Comparison of ENCODE assay signal across 8 cellular contexts in the genomic region with DNA sequence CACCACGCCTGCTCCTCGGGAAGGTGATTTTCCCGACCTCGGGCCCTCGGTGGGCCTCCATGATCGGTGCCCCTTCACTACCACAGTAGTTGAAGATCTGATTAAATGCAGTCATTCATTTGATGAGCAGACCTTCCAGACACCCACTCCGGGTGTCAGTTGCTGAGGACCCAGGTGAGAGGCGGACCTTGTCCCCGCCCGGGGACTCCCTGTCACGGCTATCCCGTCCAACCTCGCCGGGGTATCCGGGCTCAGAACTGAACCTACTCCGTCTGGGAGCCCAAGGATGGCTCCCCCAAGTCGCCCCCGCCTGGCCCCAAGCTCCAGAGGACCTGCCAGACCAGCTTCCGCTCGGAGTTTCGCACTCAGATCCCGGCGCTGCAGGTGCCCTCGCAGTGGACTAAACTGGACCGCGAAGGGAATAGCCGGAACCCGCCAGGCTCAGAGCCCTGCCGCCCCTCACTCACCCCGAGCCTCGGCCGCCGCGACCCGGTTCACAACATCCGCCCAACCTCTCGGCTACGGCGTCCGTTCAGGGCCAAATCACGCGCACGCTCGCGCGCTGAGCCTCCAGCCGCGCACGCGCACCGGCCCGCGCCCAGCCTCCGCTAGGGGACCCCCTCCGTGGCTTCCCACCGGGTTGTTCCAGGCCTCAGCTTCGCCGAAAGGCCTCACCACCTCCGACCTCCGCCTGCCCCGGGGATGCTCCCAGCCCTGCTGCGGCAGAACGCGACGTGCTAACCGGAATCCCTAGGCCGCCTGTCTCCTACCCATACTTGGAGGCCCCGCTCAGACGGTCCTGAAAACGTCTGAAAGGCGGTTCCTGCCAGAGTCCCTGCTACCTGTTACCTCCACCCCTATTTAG. TPM values are rescaled to one million over a fixed set of nuclear protein-coding genes. Genes with fewer than 3 reads are reported as not detected.
A peak's percentile ranks its signal among the peaks of the same experiment; 100 is the strongest.
DNase-seq lines count a peak whose midpoint lies in the region; ATAC-seq, FAIRE-seq and TF ChIP-seq lines count a peak whose summit lies in the region.

No MANE protein-coding gene starts in this region.

- peak; percentile 90 for TF ChIP-seq POLR2A in GM12891 (IDR thresholded peaks at IDR 0.05; ENCODE audit: low read depth, low read length)

- peak; percentile 100 for FAIRE-seq in GM12891 (lab: Jason Lieb, UNC)

- peak overlapping the region; percentile 30 to 94 (median 84) for H3K27ac ChIP-seq in heart right ventricle

- H3K4me1 ChIP-seq in adipocyte (ENCODE audit: control insufficient read depth, insufficient read depth, low read length) = peaks cover 22% of the 10 kb centered on the region
- peaks cover 15 to 39% (median 29%) of the 10 kb centered on the region in 9 donors for H3K4me1 ChIP-seq in heart right ventricle

- H3K9me3 ChIP-seq in adipocyte (ENCODE audit: control insufficient read depth, low read length) (no peaks in the 10 kb centered on the region), heart right ventricle (no peaks in the 10 kb centered on the region)

- no peak overlapping the region for H3K27ac Mint-ChIP-seq in type B pancreatic cell

- H3K4me3 Mint-ChIP-seq in type B pancreatic cell = no peak overlapping the region

- DNase-seq in GM12891 (ENCODE audit: insufficient read length, low spot score) = peak; percentile 100
- peak; percentile 100 for DNase-seq in NCI-H128 (lab: John Stamatoyannopoulos, UW; ENCODE audit: unreplicated experiment)
- peak; percentile 89 for DNase-seq in SKM-1 treated with dmso at 0.1 percent for 144 hours (lab: John Stamatoyannopoulos, UW; ENCODE audit: unreplicated experiment)
- peak; percentile 100 for DNase-seq in adipocyte (ENCODE audit: low read depth)
- DNase-seq in heart right ventricle = peak; percentile 98 to 100
- peak; percentile 87 for DNase-seq in pons (ENCODE audit: low spot score)
- peak; percentile 100 for DNase-seq in type B pancreatic cell (ENCODE audit: extremely low spot score, unreplicated experiment)

- peaks cover 6% of the 10 kb centered on the region for H3K27me3 Mint-ChIP-seq in type B pancreatic cell

- peak; percentile 72 for ATAC-seq in HG02763 (IDR thresholded peaks at IDR 0.05; ENCODE audit: unreplicated experiment)
- ATAC-seq in heart right ventricle = peak; percentile 92 to 96 (median 94)

- intact Hi-C loops in heart right ventricle (cut with DNase I) = loop anchor here in 1 of 10 donors (2.0 kb wide), 1 partner anchor 30 kb away; no protein-coding TSS in a partner anchor

- H3K36me3 ChIP-seq in adipocyte (ENCODE audit: control insufficient read depth, insufficient read depth, low read length, severe bottlenecking) (no peaks in the 10 kb centered on the region), heart right ventricle (peaks cover 0 to 8% (median 0%) of the 10 kb centered on the region in 9 donors)

- no peaks in the 10 kb centered on the region for H3K9me3 Mint-ChIP-seq in type B pancreatic cell

- no peaks in the 10 kb centered on the region for H3K4me1 Mint-ChIP-seq in type B pancreatic cell (ENCODE audit: unreplicated experiment)

- H3K36me3 Mint-ChIP-seq in type B pancreatic cell = no peaks in the 10 kb centered on the region

- H3K27me3 ChIP-seq in adipocyte (replicated peaks; ENCODE audit: control insufficient read depth, insufficient read depth, low read length) = peaks cover 1% of the 10 kb centered on the region
- peaks cover 0 to 17% (median 12%) of the 10 kb centered on the region in 7 donors for H3K27me3 ChIP-seq in heart right ventricle

- TF ChIP-seq CTCF in heart right ventricle (IDR thresholded peaks at IDR 0.05) = peak; percentile 25 to 85 (median 62)
- TF ChIP-seq CTCF in type B pancreatic cell (conservative IDR thresholded peaks at IDR 0.05) = peak; percentile 77

- peak overlapping the region; percentile 95 for H3K9ac ChIP-seq in adipocyte (ENCODE audit: low read length)

- H3K4me3 ChIP-seq in adipocyte (ENCODE audit: low read length) = peak overlapping the region; percentile 94
- H3K4me3 ChIP-seq in heart right ventricle = peak overlapping the region; percentile 61 to 89 (median 74)

- 1 to 2% methylated on average over 71 of the region's 71 CpGs for WGBS in heart right ventricle, 2 donors

TF ChIP-seq in GM12891, 5 proteins besides CTCF, POLR2A, EP300 and RAD21:
- peak; percentile 84 for TF ChIP-seq POU2F2 (IDR thresholded peaks at IDR 0.05; ENCODE audit: low read depth, low read length)
- peak; percentile 95 for TF ChIP-seq POLR2AphosphoS5 (IDR thresholded peaks at IDR 0.05; ENCODE audit: low read depth, low read length)
- TF ChIP-seq SPI1 (IDR thresholded peaks at IDR 0.05; ENCODE audit: low read depth, low read length) = 0 out of 2 replicates have a peak, but pooled peaks have one; percentile 6
- TF ChIP-seq PAX5 (IDR thresholded peaks at IDR 0.05; ENCODE audit: insufficient read depth, low read length, severe bottlenecking) = peak; percentile 67
- peak; percentile 82 for TF ChIP-seq TAF1 (IDR thresholded peaks at IDR 0.05; ENCODE audit: low read depth, low read length)

RNA-seq across cellular contexts. Expression of gene RNU1-3, which starts 22.3 kb away (rescaled TPM):
- polyA plus RNA-seq in GM12891 (2012; ENCODE audit: low read depth, missing spikeins) = 40.8 TPM
- total RNA-seq in heart right ventricle (1,000 to 10,000 TPM in 8 of 10 donors, 100 to 1,000 TPM in 2; 635 to 5,242 (median 1,949) TPM), type B pancreatic cell (ENCODE audit: low replicate concordance) (2,993 and 3,564 TPM in 2 replicates)
- polyA plus RNA-seq in heart right ventricle = not detected

RNA-seq across cellular contexts. Expression of gene NBPF1, which starts 31.0 kb away (rescaled TPM):
- 1.0 TPM for polyA plus RNA-seq in GM12891 (2012; ENCODE audit: low read depth, missing spikeins)
- 10 to 100 TPM in 7 of 10 donors, 1 to 10 TPM in 3; 6.0 to 15.2 (median 12.2) TPM for total RNA-seq in heart right ventricle
- 1 to 10 TPM; 2.8 to 5.6 TPM for polyA plus RNA-seq in heart right ventricle
- total RNA-seq in type B pancreatic cell (ENCODE audit: low replicate concordance) = 39.1 and 97.5 TPM in 2 replicates

Comparison
In these comparisons a context has a peak if more than half of its experiments do, and no peak if none do; other contexts are left out.
1. Peak in every context shown above with its lines: DNase-seq, ATAC-seq, H3K4me3 ChIP-seq and H3K27ac ChIP-seq.